Comparison of ENCODE assay signal across 21 cellular contexts in the genomic region with DNA sequence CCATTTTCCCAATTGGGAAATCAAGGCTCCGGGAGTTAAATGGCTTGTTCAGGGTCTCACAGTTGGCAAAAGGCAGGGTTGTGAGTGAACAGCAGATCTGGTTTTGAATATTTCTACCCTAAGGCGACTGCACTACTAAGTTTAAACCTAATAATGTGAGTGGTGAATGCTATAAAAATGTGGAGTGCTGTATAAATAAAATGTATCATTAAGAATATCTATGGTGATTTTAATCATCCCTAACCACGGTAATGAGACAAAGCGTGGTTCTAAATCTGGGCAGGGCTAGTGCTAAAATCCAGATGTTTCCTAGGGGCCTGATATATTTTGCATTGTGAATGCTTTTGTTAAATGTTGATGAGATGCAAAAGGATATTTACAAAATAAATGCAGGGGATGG. TPM values are rescaled to one million over a fixed set of nuclear protein-coding genes. Genes with fewer than 3 reads are reported as not detected.
"Had no signal": no experiment of that assay in that cellular context is flagged by ENCODE, and none has a peak within 500 bp of the region (broad histone marks: within the 10 kb centered on the region; RNA-seq: fewer than 3 reads in every experiment).

No MANE protein-coding gene starts in this region.

- H3K4me3 Mint-ChIP-seq: activated naive CD4-positive, alpha-beta T cell treated with anti-CD3 and anti-CD28 coated beads, Interleukin-2, amount 50 U/mL, for 24 hours; naive B cell; stimulated activated naive B cell treated with anti-CD40 and anti-IgM and Interleukin-4, amounts not matched to agents 10 μg/mL and 1 μg/mL and 100 μg/mL, for 72 hours had no signal

- H3K36me3 Mint-ChIP-seq: naive B cell; stimulated activated naive B cell treated with anti-CD40 and anti-IgM and Interleukin-4, amounts not matched to agents 10 μg/mL and 1 μg/mL and 100 μg/mL, for 72 hours had no signal

- H3K27me3 Mint-ChIP-seq: activated naive CD4-positive, alpha-beta T cell treated with anti-CD3 and anti-CD28 coated beads, Interleukin-2, amount 50 U/mL, for 24 hours had no signal

- ATAC-seq: left colon had no signal

- H3K36me3 ChIP-seq: adrenal gland, colonic mucosa, transverse colon, WERI-Rb-1 had no signal

- H3K4me1 Mint-ChIP-seq: naive B cell; stimulated activated naive B cell treated with anti-CD40 and anti-IgM and Interleukin-4, amounts not matched to agents 10 μg/mL and 1 μg/mL and 100 μg/mL, for 72 hours had no signal

- H3K27ac ChIP-seq: colonic mucosa, WERI-Rb-1 had no signal

- H3K4me1 ChIP-seq: colonic mucosa had no signal

- H3K9me3 ChIP-seq: adrenal gland, colonic mucosa, transverse colon had no signal

- H3K27me3 ChIP-seq: adrenal gland, colonic mucosa, transverse colon had no signal

- DNase-seq: activated CD4-positive, alpha-beta T cell treated with anti-CD3 and anti-CD28 coated beads, Interleukin-2, amount 50 U/mL, for 48 hours; activated effector memory CD4-positive, alpha-beta T cell treated with Interleukin-2 at 50 U/mL for 16 hours; adrenal gland; colonic mucosa; foreskin melanocyte; head of caudate nucleus; left colon; midbrain; naive B cell; nucleus accumbens; posterior cingulate gyrus; retina; stimulated activated CD4-positive, alpha-beta T cell treated with anti-CD3 and anti-CD28 coated beads, Interleukin-15, amount 100 ng/mL, for 24 hours; stimulated activated CD4-positive, alpha-beta T cell treated with anti-CD3 and anti-CD28 coated beads, Interleukin-4, amount 100 ng/mL, for 1 hour; stimulated activated naive B cell treated with anti-CD40 and anti-IgM and Interleukin-4, amounts not matched to agents 10 μg/mL and 1 μg/mL and 100 μg/mL, for 72 hours; transverse colon; WERI-Rb-1 had no signal

- H3K27ac Mint-ChIP-seq: activated naive CD4-positive, alpha-beta T cell treated with anti-CD3 and anti-CD28 coated beads, Interleukin-2, amount 50 U/mL, for 24 hours; stimulated activated naive B cell treated with anti-CD40 and anti-IgM and Interleukin-4, amounts not matched to agents 10 μg/mL and 1 μg/mL and 100 μg/mL, for 72 hours had no signal

- H3K4me3 ChIP-seq: adrenal gland, colonic mucosa, skin epidermis, transverse colon had no signal

- H3K9me3 Mint-ChIP-seq: activated naive CD4-positive, alpha-beta T cell treated with anti-CD3 and anti-CD28 coated beads, Interleukin-2, amount 50 U/mL, for 24 hours; naive B cell; stimulated activated naive B cell treated with anti-CD40 and anti-IgM and Interleukin-4, amounts not matched to agents 10 μg/mL and 1 μg/mL and 100 μg/mL, for 72 hours had no signal

RNA-seq across cellular contexts. Expression of a gene that starts 58.0 kb away (rescaled TPM):
- total RNA-seq: fibroblast of lung, SK-MEL-5 had no signal
